ENCODE assay signal across 8 cellular contexts in the genomic region with DNA sequence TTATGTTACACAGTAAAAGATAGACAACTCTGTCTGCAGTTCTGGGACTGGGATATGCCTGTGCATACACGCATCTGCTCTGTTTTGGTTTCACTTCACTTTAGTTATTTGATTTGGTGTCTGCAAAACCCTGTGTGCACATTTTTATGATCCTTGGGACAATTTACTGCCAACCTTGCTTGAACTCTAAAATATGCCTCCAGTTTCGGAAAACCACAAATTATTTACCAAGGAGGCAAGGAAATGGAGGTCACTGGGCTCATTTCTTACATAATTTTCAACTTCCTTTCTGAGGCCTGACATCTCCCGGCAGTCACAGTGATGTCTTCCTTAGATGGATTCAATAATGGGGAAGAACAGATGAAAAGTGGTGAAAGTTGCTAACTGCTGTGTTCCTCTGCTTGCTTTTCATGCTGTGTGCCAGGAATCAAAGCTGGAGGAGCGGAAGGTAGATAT.
DNase-seq lines count a peak whose midpoint lies in the region; ATAC-seq lines count a peak whose summit lies in the region.

No MANE protein-coding gene starts in this region.

- H3K4me3 ChIP-seq in muscle layer of duodenum (ENCODE audit: low read depth in 1 of 2, low read length in 2 of 2): peak overlapping the region; percentile 34

- DNase-seq in SIG-M5 treated with dmso at 0.1 percent for 504 hours (lab: John Stamatoyannopoulos, UW; ENCODE audit: unreplicated experiment) (peak; percentile 93), NCI-H1048 (lab: John Stamatoyannopoulos, UW) (no peak)
- DNase-seq in activated CD4-positive, CD25-positive, alpha-beta regulatory T cell (lab: John Stamatoyannopoulos, UW): no peak
- no peak for DNase-seq in stimulated activated CD4-positive, alpha-beta T cell treated with anti-CD3 and anti-CD28 coated beads, Interleukin-2, amount 100 ng/mL, for 48 hours

- no peaks in the 10 kb centered on the region for H3K27me3 ChIP-seq in muscle layer of duodenum (ENCODE audit: low read depth, low read length)

- H3K4me1 ChIP-seq in muscle layer of duodenum (ENCODE audit: control insufficient read depth in 1 of 2, insufficient read depth in 2 of 2, low read length in 2 of 2): no peaks in the 10 kb centered on the region

- peak; percentile 79 for ATAC-seq in GM18520 (IDR thresholded peaks at IDR 0.05; ENCODE audit: unreplicated experiment)
- peak; percentile 76 for ATAC-seq in HG02938 (IDR thresholded peaks at IDR 0.05; ENCODE audit: unreplicated experiment)
- ATAC-seq in HG02973 (IDR thresholded peaks at IDR 0.05; ENCODE audit: unreplicated experiment): no peak

- peak overlapping the region; percentile 39 for H3K27ac ChIP-seq in muscle layer of duodenum (ENCODE audit: low read length)

- peaks cover 0 to 3% of the 10 kb centered on the region in 2 donors for H3K9me3 ChIP-seq in muscle layer of duodenum (ENCODE audit: control insufficient read depth in 1 of 2, low read length in 2 of 2)

- no peaks in the 10 kb centered on the region for H3K36me3 ChIP-seq in muscle layer of duodenum (ENCODE audit: control insufficient read depth in 1 of 2, insufficient read depth in 2 of 2, low read length in 2 of 2)
